In genomic region chr17:8151641-8152111, GRCh38 we compare ENCODE assay signal across 8 cellular contexts. TPM values are rescaled to one million over a fixed set of nuclear protein-coding genes. Genes with fewer than 3 reads are reported as not detected.
DNase-seq lines count a peak whose midpoint lies in the region; ATAC-seq and TF ChIP-seq lines count a peak whose summit lies in the region.

No MANE protein-coding gene starts in this region.

- H3K4me3 ChIP-seq in PC-9 (peak overlapping the region; percentile 60; the same call in 1 of the 2 replicates), stomach (peak overlapping the region; percentile 66 to 91 (median 76))

- intact Hi-C loops in activated CD4-positive, alpha-beta T cell treated with anti-CD3 and anti-CD28 coated beads, Interleukin-2, amount 10 ng/mL, durations not matched to agents 24 days and 14 days (cut with micrococcal nuclease): loop anchor here (1.0 to 10.0 kb wide), 4 partner anchors 12 to 917 kb away; partner anchors contain the start of genes DVL2, PHF23, TP53 and WRAP53
- intact Hi-C loops in PC-9 (cut with micrococcal nuclease; ENCODE audit: unreplicated experiment): no loop called here
- intact Hi-C loops in stomach (cut with DNase I; ENCODE audit: low total_unique reads): no loop called here

- peak overlapping the region; percentile 74 for H2AFZ ChIP-seq in PC-9

- TF ChIP-seq EP300 in stomach (IDR thresholded peaks at IDR 0.05): peak; percentile 99

- TSS peak; percentile 88 for BruUV-seq in PC-9 (replicated peaks; lab: Mats Ljungman, UMichigan)

- no peaks in the 10 kb centered on the region; the same call in 1 of the 2 replicates for H4K20me1 ChIP-seq in PC-9 (ENCODE audit: insufficient read depth)

- POLR2A ChIA-PET in PC-9 (lab: Charles Lee; ENCODE audit: unreplicated experiment): interaction anchor here (0.6 to 0.9 kb wide), 2 partner anchors 39 to 382 kb away, joined by 4 to 8 read pairs; no protein-coding TSS in a partner anchor

- H3K9me3 Mint-ChIP-seq in activated CD4-positive, alpha-beta T cell treated with anti-CD3 and anti-CD28 coated beads, Interleukin-2, amount 10 ng/mL, durations not matched to agents 24 days and 14 days: no peaks in the 10 kb centered on the region

- H3K9me3 ChIP-seq in PC-9 (ENCODE audit: insufficient read depth, low read depth) (no peaks in the 10 kb centered on the region), stomach (no peaks in the 10 kb centered on the region)

- ATAC-seq in left lobe of liver: no peak

- TF ChIP-seq CTCF in PC-9 (conservative IDR thresholded peaks at IDR 0.05) (no peak), stomach (IDR thresholded peaks at IDR 0.05) (no peak)

- WGBS in stomach, 5 donors: 4 to 16% (median 10%) methylated on average over 21 to 22 of the region's 22 CpGs

- no peak overlapping the region for H3K4me3 Mint-ChIP-seq in activated CD4-positive, alpha-beta T cell treated with anti-CD3 and anti-CD28 coated beads, Interleukin-2, amount 10 ng/mL, durations not matched to agents 24 days and 14 days

- no peaks in the 10 kb centered on the region for H3K27me3 Mint-ChIP-seq in activated CD4-positive, alpha-beta T cell treated with anti-CD3 and anti-CD28 coated beads, Interleukin-2, amount 10 ng/mL, durations not matched to agents 24 days and 14 days

- peak overlapping the region; percentile 85 for H3K4me2 ChIP-seq in PC-9

- no peaks in the 10 kb centered on the region for H3K36me3 ChIP-seq in PC-9 (ENCODE audit: low read depth)
- H3K36me3 ChIP-seq in stomach: peaks cover 49 to 52% (median 50%) of the 10 kb centered on the region in 4 donors

- CTCF ChIA-PET in PC-9 (lab: Charles Lee): interaction anchor here (0.6 kb wide), 1 partner anchor 13 kb away, joined by 3 read pairs; no protein-coding TSS in a partner anchor

- no peaks in the 10 kb centered on the region for H3K9me2 ChIP-seq in PC-9 (ENCODE audit: insufficient read depth)

- peak; percentile 82 for DNase-seq in activated CD4-positive, alpha-beta T cell treated with anti-CD3 and anti-CD28 coated beads, Interleukin-2, amount 10 ng/mL, durations not matched to agents 24 days and 14 days
- no peak for DNase-seq in activated CD4-positive, alpha-beta T cell treated with anti-CD3 and anti-CD28 coated beads for 4 hours
- no peak for DNase-seq in PC-9
- peak; percentile 63 for DNase-seq in dedifferentiated amniotic fluid mesenchymal stem cell (ENCODE audit: extremely low spot score)
- DNase-seq in left lobe of liver (ENCODE audit: low spot score): peak; percentile 81
- peak; percentile 90 for DNase-seq in stomach
- no peak for DNase-seq in epidermal melanocyte (ENCODE audit: insufficient read length, low spot score)
- DNase-seq in middle frontal gyrus (ENCODE audit: extremely low spot score, low spot score): no peak

- H3K27ac Mint-ChIP-seq in activated CD4-positive, alpha-beta T cell treated with anti-CD3 and anti-CD28 coated beads, Interleukin-2, amount 10 ng/mL, durations not matched to agents 24 days and 14 days: no peak overlapping the region

- H3K27ac ChIP-seq in PC-9 (no peak overlapping the region), stomach (peak overlapping the region; percentile 96 to 100 (median 100))

- peaks cover 42% of the 10 kb centered on the region for H3K4me1 Mint-ChIP-seq in activated CD4-positive, alpha-beta T cell treated with anti-CD3 and anti-CD28 coated beads, Interleukin-2, amount 10 ng/mL, durations not matched to agents 24 days and 14 days

- peaks cover 25% of the 10 kb centered on the region for H3K4me1 ChIP-seq in PC-9 (replicated peaks; ENCODE audit: insufficient read depth)
- peaks cover 32 to 76% (median 58%) of the 10 kb centered on the region in 4 donors for H3K4me1 ChIP-seq in stomach

- TF ChIP-seq POLR2A in stomach (IDR thresholded peaks at IDR 0.05): peak in 2 of 4 donors; percentile 25 to 50

- peaks cover 31% of the 10 kb centered on the region for H3K36me3 Mint-ChIP-seq in activated CD4-positive, alpha-beta T cell treated with anti-CD3 and anti-CD28 coated beads, Interleukin-2, amount 10 ng/mL, durations not matched to agents 24 days and 14 days (ENCODE audit: low read depth)

- no peaks in the 10 kb centered on the region for H3K27me3 ChIP-seq in PC-9 (ENCODE audit: insufficient read depth, low read depth)
- H3K27me3 ChIP-seq in stomach: no peaks in the 10 kb centered on the region

- 0 out of 2 replicates have a peak, but pooled peaks cover 6% of the 10 kb centered on the region for H3K79me2 ChIP-seq in PC-9 (ENCODE audit: low read depth)

- H3F3A ChIP-seq in PC-9 (ENCODE audit: insufficient read depth, low read depth): peaks cover 15% of the 10 kb centered on the region; the same call in 1 of the 2 replicates

RNA-seq across cellular contexts. Expression of gene PER1, which starts 0.5 kb away (rescaled TPM):
- 39.4 and 41.7 TPM in 2 replicates for total RNA-seq in activated CD4-positive, alpha-beta T cell treated with anti-CD3 and anti-CD28 coated beads, Interleukin-2, amount 10 ng/mL, durations not matched to agents 24 days and 14 days
- total RNA-seq in PC-9 (2021) (60.2 and 78.7 TPM in 2 replicates), left lobe of liver (108 TPM), stomach (100 to 1,000 TPM in 3 of 5 donors, 10 to 100 TPM in 2; 16.2 to 163 (median 137) TPM)
- 10 to 100 TPM; 47.2 to 69.4 (median 66.7) TPM for polyA plus RNA-seq in stomach

RNA-seq across cellular contexts. Expression of gene VAMP2, which starts 11.1 kb away (rescaled TPM):
- total RNA-seq in activated CD4-positive, alpha-beta T cell treated with anti-CD3 and anti-CD28 coated beads, Interleukin-2, amount 10 ng/mL, durations not matched to agents 24 days and 14 days: 45.1 and 49.6 TPM in 2 replicates
- total RNA-seq in PC-9 (2021): 29.3 and 35.1 TPM in 2 replicates
- total RNA-seq in left lobe of liver: 18.1 TPM
- total RNA-seq in stomach: 100 to 1,000 TPM in 1 of 5 donors, 10 to 100 TPM in 2, 1 to 10 TPM in 2; 6.7 to 104 (median 17.3) TPM
- 10 to 100 TPM; 32.4 to 58.8 (median 43.1) TPM for polyA plus RNA-seq in stomach

RNA-seq across cellular contexts. Expression of gene TMEM107, which starts 24.5 kb away (rescaled TPM):
- 20.9 and 21.4 TPM in 2 replicates for total RNA-seq in activated CD4-positive, alpha-beta T cell treated with anti-CD3 and anti-CD28 coated beads, Interleukin-2, amount 10 ng/mL, durations not matched to agents 24 days and 14 days
- total RNA-seq in PC-9 (2021) (58.5 and 59.1 TPM in 2 replicates), left lobe of liver (3.6 TPM), stomach (10 to 100 TPM in 3 of 5 donors, 1 to 10 TPM in 2; 5.2 to 37.6 (median 14.9) TPM)
- 10 to 100 TPM in 1 of 3 donors, 1 to 10 TPM in 2; 6.3 to 10.3 (median 8.0) TPM for polyA plus RNA-seq in stomach

RNA-seq across cellular contexts. Expression of gene HES7, which starts 27.8 kb away (rescaled TPM):
- 1.5 and 2.1 TPM in 2 replicates for total RNA-seq in activated CD4-positive, alpha-beta T cell treated with anti-CD3 and anti-CD28 coated beads, Interleukin-2, amount 10 ng/mL, durations not matched to agents 24 days and 14 days
- total RNA-seq in PC-9 (2021) (2.6 and 9.0 TPM in 2 replicates), left lobe of liver (not detected), stomach (not detected)
- polyA plus RNA-seq in stomach: under 1 TPM in 2 of 3 donors, not detected in 1; 0.58 to 0.92 TPM

RNA-seq across cellular contexts. Expression of gene ALOXE3, which starts 33.4 kb away (rescaled TPM):
- total RNA-seq in activated CD4-positive, alpha-beta T cell treated with anti-CD3 and anti-CD28 coated beads, Interleukin-2, amount 10 ng/mL, durations not matched to agents 24 days and 14 days: not detected in 2 replicates
- total RNA-seq in PC-9 (2021): 0.70 and 1.4 TPM in 2 replicates
- total RNA-seq in left lobe of liver: not detected
- not detected for total RNA-seq in stomach
- polyA plus RNA-seq in stomach: under 1 TPM in 2 of 3 donors, not detected in 1; 0.12 to 0.43 TPM

Comparison
In these comparisons a context has a peak if more than half of its experiments do, and no peak if none do; other contexts are left out.
1. DNase-seq: peak in activated CD4-positive, alpha-beta T cell treated with anti-CD3 and anti-CD28 coated beads, Interleukin-2, amount 10 ng/mL, durations not matched to agents 24 days and 14 days (single experiment), dedifferentiated amniotic fluid mesenchymal stem cell (single experiment), left lobe of liver (single experiment) and stomach (single experiment); none in activated CD4-positive, alpha-beta T cell treated with anti-CD3 and anti-CD28 coated beads for 4 hours (0 of 2), PC-9 (0 of 2), epidermal melanocyte (single experiment) and middle frontal gyrus (single experiment).